Comparison of ENCODE assay signal across 1 cellular context in genomic region chr2:54454922-54455583, GRCh38.
A peak's percentile ranks its signal among the peaks of the same experiment; 100 is the strongest.
TF ChIP-seq lines count a peak whose summit lies in the region.

No MANE protein-coding gene starts in this region.

TF ChIP-seq in HepG2, 621 proteins besides CTCF, POLR2A, EP300 and RAD21 (continued from another document and continues in another):
- no peak for TF ChIP-seq PBX3 (CRISPR knock-in tag; IDR thresholded peaks at IDR 0.05; ENCODE audit: borderline replicate concordance)
- TF ChIP-seq ZBTB20 (CRISPR knock-in tag; IDR thresholded peaks at IDR 0.05; ENCODE audit: borderline replicate concordance, low read depth): peak; percentile 71; the same call in 1 of the 2 replicates
- no peak for TF ChIP-seq ZNF841 (CRISPR knock-in tag; IDR thresholded peaks at IDR 0.05; ENCODE audit: borderline replicate concordance)
- TF ChIP-seq ZBTB25 (CRISPR knock-in tag; IDR thresholded peaks at IDR 0.05): no peak
- TF ChIP-seq ZNF263 (CRISPR knock-in tag; IDR thresholded peaks at IDR 0.05): 0 out of 2 replicates have a peak, but pooled peaks have one; percentile 60
- TF ChIP-seq TFDP1 (CRISPR knock-in tag; IDR thresholded peaks at IDR 0.05; ENCODE audit: borderline replicate concordance): peak; percentile 32; the same call in 1 of the 2 replicates
- TF ChIP-seq ZNF350 (CRISPR knock-in tag; IDR thresholded peaks at IDR 0.05; ENCODE audit: borderline replicate concordance, low read depth): no peak
- TF ChIP-seq ZNF614 (CRISPR knock-in tag; IDR thresholded peaks at IDR 0.05; ENCODE audit: borderline replicate concordance): no peak
- TF ChIP-seq ZNF749 (CRISPR knock-in tag; IDR thresholded peaks at IDR 0.05; ENCODE audit: borderline replicate concordance): 0 out of 2 replicates have a peak, but pooled peaks have one; percentile 50
- no peak for TF ChIP-seq NPAS2 (CRISPR knock-in tag; IDR thresholded peaks at IDR 0.05; ENCODE audit: borderline replicate concordance)
- TF ChIP-seq BCL6 (CRISPR knock-in tag; IDR thresholded peaks at IDR 0.05): peak; percentile 45; the same call in 1 of the 2 replicates
- peak; percentile 49 for TF ChIP-seq YEATS4 (CRISPR knock-in tag; IDR thresholded peaks at IDR 0.05; ENCODE audit: borderline replicate concordance)
- TF ChIP-seq, protein P1, sequence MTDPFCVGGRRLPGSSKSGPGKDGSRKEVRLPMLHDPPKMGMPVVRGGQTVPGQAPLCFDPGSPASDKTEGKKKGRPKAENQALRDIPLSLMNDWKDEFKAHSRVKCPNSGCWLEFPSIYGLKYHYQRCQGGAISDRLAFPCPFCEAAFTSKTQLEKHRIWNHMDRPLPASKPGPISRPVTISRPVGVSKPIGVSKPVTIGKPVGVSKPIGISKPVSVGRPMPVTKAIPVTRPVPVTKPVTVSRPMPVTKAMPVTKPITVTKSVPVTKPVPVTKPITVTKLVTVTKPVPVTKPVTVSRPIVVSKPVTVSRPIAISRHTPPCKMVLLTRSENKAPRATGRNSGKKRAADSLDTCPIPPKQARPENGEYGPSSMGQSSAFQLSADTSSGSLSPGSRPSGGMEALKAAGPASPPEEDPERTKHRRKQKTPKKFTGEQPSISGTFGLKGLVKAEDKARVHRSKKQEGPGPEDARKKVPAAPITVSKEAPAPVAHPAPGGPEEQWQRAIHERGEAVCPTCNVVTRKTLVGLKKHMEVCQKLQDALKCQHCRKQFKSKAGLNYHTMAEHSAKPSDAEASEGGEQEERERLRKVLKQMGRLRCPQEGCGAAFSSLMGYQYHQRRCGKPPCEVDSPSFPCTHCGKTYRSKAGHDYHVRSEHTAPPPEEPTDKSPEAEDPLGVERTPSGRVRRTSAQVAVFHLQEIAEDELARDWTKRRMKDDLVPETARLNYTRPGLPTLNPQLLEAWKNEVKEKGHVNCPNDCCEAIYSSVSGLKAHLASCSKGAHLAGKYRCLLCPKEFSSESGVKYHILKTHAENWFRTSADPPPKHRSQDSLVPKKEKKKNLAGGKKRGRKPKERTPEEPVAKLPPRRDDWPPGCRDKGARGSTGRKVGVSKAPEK (CRISPR knock-in tag; IDR thresholded peaks at IDR 0.05; ENCODE audit: borderline replicate concordance): peak; percentile 59; the same call in 1 of the 2 replicates
- TF ChIP-seq SP2 (CRISPR knock-in tag; IDR thresholded peaks at IDR 0.05): peak; percentile 5; the same call in 1 of the 2 replicates
- peak; percentile 25; the same call in 1 of the 2 replicates for TF ChIP-seq ZNF761 (CRISPR knock-in tag; conservative IDR thresholded peaks at IDR 0.05)
- TF ChIP-seq CREM (IDR thresholded peaks at IDR 0.05): peak; percentile 1; the same call in 1 of the 2 replicates
- TF ChIP-seq CREM (CRISPR knock-in tag; IDR thresholded peaks at IDR 0.05): no peak
- no peak for TF ChIP-seq NR1H2 (CRISPR knock-in tag; IDR thresholded peaks at IDR 0.05; ENCODE audit: borderline replicate concordance, low read depth)
- TF ChIP-seq ZNF264 (CRISPR knock-in tag; IDR thresholded peaks at IDR 0.05): 0 out of 2 replicates have a peak, but pooled peaks have one; percentile 15
- TF ChIP-seq MIER2 (CRISPR knock-in tag; IDR thresholded peaks at IDR 0.05): no peak
- peak; percentile 16; the same call in 1 of the 2 replicates for TF ChIP-seq TGIF2 (CRISPR knock-in tag; IDR thresholded peaks at IDR 0.05)
- no peak for TF ChIP-seq PCBP1 (IDR thresholded peaks at IDR 0.05; ENCODE audit: borderline replicate concordance, low read depth, low read length)
- no peak for TF ChIP-seq ZNF703 (CRISPR knock-in tag; IDR thresholded peaks at IDR 0.05; ENCODE audit: borderline replicate concordance)
- 0 out of 2 replicates have a peak, but pooled peaks have one; percentile 6 for TF ChIP-seq KMT2B (CRISPR knock-in tag; IDR thresholded peaks at IDR 0.05)
- 0 out of 2 replicates have a peak, but pooled peaks have one; percentile 21 for TF ChIP-seq ZNF274 (CRISPR knock-in tag; IDR thresholded peaks at IDR 0.05)
- TF ChIP-seq ZNF253 (CRISPR knock-in tag; IDR thresholded peaks at IDR 0.05; ENCODE audit: borderline replicate concordance): peak; percentile 65; the same call in 1 of the 2 replicates
- TF ChIP-seq XRCC5 (optimal IDR thresholded peaks at IDR 0.05; ENCODE audit: low read length): no peak
- TF ChIP-seq NR2F1 (CRISPR knock-in tag; IDR thresholded peaks at IDR 0.05): no peak
- TF ChIP-seq POLR2AphosphoS2 (IDR thresholded peaks at IDR 0.05; ENCODE audit: low read depth, low read length): no peak
- no peak for TF ChIP-seq TAF15 (IDR thresholded peaks at IDR 0.05; ENCODE audit: low read depth, low read length, poor library complexity, severe bottlenecking)
- TF ChIP-seq ARNTL (CRISPR knock-in tag; IDR thresholded peaks at IDR 0.05): no peak
- no peak for TF ChIP-seq NR2F6 (IDR thresholded peaks at IDR 0.05)
- TF ChIP-seq NR2F6 (CRISPR knock-in tag; IDR thresholded peaks at IDR 0.05): no peak
- TF ChIP-seq TBL1XR1 (IDR thresholded peaks at IDR 0.05; ENCODE audit: borderline replicate concordance, low read length, partially characterized antibody): no peak
- TF ChIP-seq ZFP1 (CRISPR knock-in tag; IDR thresholded peaks at IDR 0.05): no peak
- TF ChIP-seq EZH2 (conservative IDR thresholded peaks at IDR 0.05; ENCODE audit: low read depth, low read length): no peak
- no peak for TF ChIP-seq ZNF75D (CRISPR knock-in tag; IDR thresholded peaks at IDR 0.05; ENCODE audit: borderline replicate concordance)
- TF ChIP-seq HNF4G (IDR thresholded peaks at IDR 0.05; ENCODE audit: borderline replicate concordance, low read depth, low read length): 0 out of 2 replicates have a peak, but pooled peaks have one; percentile 7
- no peak for TF ChIP-seq HNF4G (CRISPR knock-in tag; IDR thresholded peaks at IDR 0.05; ENCODE audit: borderline replicate concordance, low read depth)
- peak; percentile 58; the same call in 1 of the 2 replicates for TF ChIP-seq ZBTB7A (CRISPR knock-in tag; IDR thresholded peaks at IDR 0.05)
- 0 out of 2 replicates have a peak, but pooled peaks have one; percentile 1 for TF ChIP-seq ZNF296 (CRISPR knock-in tag; conservative IDR thresholded peaks at IDR 0.05)
- TF ChIP-seq ZBTB38 (CRISPR knock-in tag; IDR thresholded peaks at IDR 0.05): no peak
- TF ChIP-seq ZNF225 (CRISPR knock-in tag; IDR thresholded peaks at IDR 0.05): no peak
- TF ChIP-seq HNRNPL (IDR thresholded peaks at IDR 0.05; ENCODE audit: low read depth, low read length): peak; percentile 55; the same call in 1 of the 2 replicates
- TF ChIP-seq ZSCAN5A (CRISPR knock-in tag; IDR thresholded peaks at IDR 0.05; ENCODE audit: borderline replicate concordance): no peak
- no peak for TF ChIP-seq ZNF275 (CRISPR knock-in tag; IDR thresholded peaks at IDR 0.05; ENCODE audit: borderline replicate concordance)
- TF ChIP-seq ZNF800 (CRISPR knock-in tag; IDR thresholded peaks at IDR 0.05): peak; percentile 25; the same call in 1 of the 2 replicates
- TF ChIP-seq REXO4 (CRISPR knock-in tag; IDR thresholded peaks at IDR 0.05; ENCODE audit: borderline replicate concordance): peak; percentile 72; the same call in 1 of the 2 replicates
- TF ChIP-seq ZC3H4 (CRISPR knock-in tag; IDR thresholded peaks at IDR 0.05; ENCODE audit: borderline replicate concordance): no peak
- TF ChIP-seq CENPX (CRISPR knock-in tag; IDR thresholded peaks at IDR 0.05): no peak
- TF ChIP-seq RORA (CRISPR knock-in tag; IDR thresholded peaks at IDR 0.05): no peak
- 0 out of 2 replicates have a peak, but pooled peaks have one; percentile 30 for TF ChIP-seq ZNF44 (CRISPR knock-in tag; IDR thresholded peaks at IDR 0.05)
- TF ChIP-seq SMAD1 (CRISPR knock-in tag; IDR thresholded peaks at IDR 0.05; ENCODE audit: borderline replicate concordance, low read depth): 0 out of 2 replicates have a peak, but pooled peaks have one; percentile 35
- peak; percentile 83 for TF ChIP-seq AGO2 (optimal IDR thresholded peaks at IDR 0.05; ENCODE audit: low read depth, low read length)
- TF ChIP-seq, protein P2, sequence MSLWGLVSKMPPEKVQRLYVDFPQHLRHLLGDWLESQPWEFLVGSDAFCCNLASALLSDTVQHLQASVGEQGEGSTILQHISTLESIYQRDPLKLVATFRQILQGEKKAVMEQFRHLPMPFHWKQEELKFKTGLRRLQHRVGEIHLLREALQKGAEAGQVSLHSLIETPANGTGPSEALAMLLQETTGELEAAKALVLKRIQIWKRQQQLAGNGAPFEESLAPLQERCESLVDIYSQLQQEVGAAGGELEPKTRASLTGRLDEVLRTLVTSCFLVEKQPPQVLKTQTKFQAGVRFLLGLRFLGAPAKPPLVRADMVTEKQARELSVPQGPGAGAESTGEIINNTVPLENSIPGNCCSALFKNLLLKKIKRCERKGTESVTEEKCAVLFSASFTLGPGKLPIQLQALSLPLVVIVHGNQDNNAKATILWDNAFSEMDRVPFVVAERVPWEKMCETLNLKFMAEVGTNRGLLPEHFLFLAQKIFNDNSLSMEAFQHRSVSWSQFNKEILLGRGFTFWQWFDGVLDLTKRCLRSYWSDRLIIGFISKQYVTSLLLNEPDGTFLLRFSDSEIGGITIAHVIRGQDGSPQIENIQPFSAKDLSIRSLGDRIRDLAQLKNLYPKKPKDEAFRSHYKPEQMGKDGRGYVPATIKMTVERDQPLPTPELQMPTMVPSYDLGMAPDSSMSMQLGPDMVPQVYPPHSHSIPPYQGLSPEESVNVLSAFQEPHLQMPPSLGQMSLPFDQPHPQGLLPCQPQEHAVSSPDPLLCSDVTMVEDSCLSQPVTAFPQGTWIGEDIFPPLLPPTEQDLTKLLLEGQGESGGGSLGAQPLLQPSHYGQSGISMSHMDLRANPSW (CRISPR knock-in tag; IDR thresholded peaks at IDR 0.05; ENCODE audit: borderline replicate concordance): 0 out of 2 replicates have a peak, but pooled peaks have one; percentile 38
